Comparison of ENCODE assay signal across 22 cellular contexts in genomic region chr5:151430731-151431130, GRCh38. TPM values are rescaled to one million over a fixed set of nuclear protein-coding genes. Genes with fewer than 3 reads are reported as not detected.
DNase-seq lines count a peak whose midpoint lies in the region; ATAC-seq and TF ChIP-seq lines count a peak whose summit lies in the region.
"Had no signal": no experiment of that assay in that cellular context is flagged by ENCODE, and none has a peak within 500 bp of the region (broad histone marks: within the 10 kb centered on the region; RNA-seq: fewer than 3 reads in every experiment).

No MANE protein-coding gene starts in this region.

- H3K36me3 ChIP-seq in gastrocnemius medialis: no peaks in the 10 kb centered on the region
- H3K36me3 ChIP-seq: BLaER1 treated with 17β-estradiol and CSF1 and Interleukin-3, amounts not matched to agents 10 nM and 100 nM had no signal

- no peaks in the 10 kb centered on the region for H3K27me3 ChIP-seq in gastrocnemius medialis
- H3K27me3 ChIP-seq: BLaER1 treated with 17β-estradiol and CSF1 and Interleukin-3, amounts not matched to agents 10 nM and 100 nM had no signal

- no peak for TF ChIP-seq CTCF in gastrocnemius medialis (IDR thresholded peaks at IDR 0.05 in 4 of 5, conservative IDR thresholded peaks at IDR 0.05 in 1 of 5)

- peaks cover 32 to 34% of the 10 kb centered on the region in 2 donors for H3K4me1 ChIP-seq in gastrocnemius medialis
- H3K4me1 ChIP-seq: A549; BLaER1 treated with 17β-estradiol and CSF1 and Interleukin-3, amounts not matched to agents 10 nM and 100 nM had no signal

- H3K27ac ChIP-seq in gastrocnemius medialis: peak overlapping the region; percentile 58 to 84 (median 80)
- H3K27ac ChIP-seq: 22Rv1; A549; BLaER1 treated with 17β-estradiol and CSF1 and Interleukin-3, amounts not matched to agents 10 nM and 100 nM; C4-2B had no signal

- in situ Hi-C loops in gastrocnemius medialis (cut with MboI; ENCODE audit: low sequenced_read_pairs in 4 of 4): loop anchor here in 1 of 4 donors (10.0 kb wide), 1 partner anchor 214 kb away; no protein-coding TSS in a partner anchor

- no peaks in the 10 kb centered on the region for H3K9me3 ChIP-seq in gastrocnemius medialis
- H3K9me3 ChIP-seq: BLaER1 treated with 17β-estradiol and CSF1 and Interleukin-3, amounts not matched to agents 10 nM and 100 nM had no signal

- intact Hi-C loops in gastrocnemius medialis (cut with DNase I; ENCODE audit: low total_unique reads): loop anchor here (5.0 kb wide), 1 partner anchor 83 kb away; the partner anchor contains the start of gene SLC36A2
- intact Hi-C loops in left cardiac atrium (cut with DNase I): no loop called here

- DNase-seq in inferior parietal cortex (ENCODE audit: extremely low spot score): peak; percentile 61
- no peak for DNase-seq in gastrocnemius medialis
- peak; percentile 64 for DNase-seq in superior temporal gyrus (ENCODE audit: extremely low spot score)
- no peak for DNase-seq in NCI-H1092 (lab: John Stamatoyannopoulos, UW)
- no peak for DNase-seq in HK-2 (ENCODE audit: unreplicated experiment)
- DNase-seq in left cardiac atrium: no peak
- DNase-seq: AML-193; CD4-positive, alpha-beta T cell; CD8-positive, alpha-beta T cell; COR-L47; DMS 273 treated with DMSO at 0.1 percent for 48 hours; DMS153; DMS53; DMS79; DND-41; EL; GDM1 had no signal

- H3K4me3 ChIP-seq in gastrocnemius medialis: no peak overlapping the region
- H3K4me3 ChIP-seq: A549; BLaER1 treated with 17β-estradiol and CSF1 and Interleukin-3, amounts not matched to agents 10 nM and 100 nM; GM12878 had no signal

- ATAC-seq in gastrocnemius medialis (peak in 1 of 2 donors; percentile 20), left cardiac atrium (no peak)
- ATAC-seq: A549; CD8-positive, alpha-beta T cell; GM12878 had no signal

- no peak for TF ChIP-seq POLR2A in gastrocnemius medialis (IDR thresholded peaks at IDR 0.05)

RNA-seq across cellular contexts. Expression of gene SLC36A1, which starts 16.7 kb away (rescaled TPM):
- total RNA-seq in gastrocnemius medialis: 10 to 100 TPM in 2 of 4 donors, 1 to 10 TPM in 2; 4.6 to 14.7 (median 8.5) TPM
- total RNA-seq in left cardiac atrium: 1 to 10 TPM; 5.9 to 8.1 TPM

Comparison
In these comparisons a context has a peak if more than half of its experiments do, and no peak if none do; other contexts are left out.
1. DNase-seq: peak in inferior parietal cortex (single experiment) and superior temporal gyrus (single experiment); none in gastrocnemius medialis (0 of 2), NCI-H1092 (single experiment), HK-2 (single experiment) and left cardiac atrium (single experiment).